23 cellular contexts compared by ENCODE assay signal in the genomic region with DNA sequence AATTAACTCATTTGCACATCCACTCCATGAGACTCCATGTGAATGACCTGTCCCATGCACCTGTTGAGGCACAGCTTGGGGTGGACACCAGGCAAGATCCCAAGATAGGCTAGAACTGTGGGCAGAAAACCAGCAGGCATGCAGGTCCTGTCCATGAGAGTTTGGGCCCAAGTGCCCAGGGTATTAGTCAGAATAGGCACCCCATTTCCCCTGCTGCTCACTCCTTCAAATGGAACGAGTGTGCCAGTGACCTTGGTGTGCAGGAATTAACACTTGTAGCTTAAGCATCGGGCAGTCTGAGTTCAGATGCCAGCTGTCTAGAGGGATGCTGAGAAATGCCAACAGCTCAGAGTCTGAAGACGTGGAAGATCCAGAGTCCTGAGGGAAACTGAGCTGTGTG.
"Had no signal": no experiment of that assay in that cellular context is flagged by ENCODE, and none has a peak within 500 bp of the region (broad histone marks: within the 10 kb centered on the region; RNA-seq: fewer than 3 reads in every experiment).

No MANE protein-coding gene starts in this region.

- H3K27ac ChIP-seq: brain microvascular endothelial cell, coronary artery, dorsolateral prefrontal cortex, WERI-Rb-1 had no signal

- H3K27me3 ChIP-seq: dorsolateral prefrontal cortex, gastroesophageal sphincter had no signal

- DNase-seq: activated B cell treated with CpG ODN at 0.5 μM for 24 hours; activated CD4-positive, alpha-beta T cell treated with anti-CD3 and anti-CD28 coated beads for 48 hours; activated CD4-positive, alpha-beta T cell treated with anti-CD3 and anti-CD28 coated beads, Interleukin-2, amount 50 U/mL, for 1 hour; activated CD4-positive, alpha-beta T cell treated with anti-CD3 and anti-CD28 coated beads, Interleukin-2, amount 50 U/mL, for 48 hours; activated CD8-positive, alpha-beta memory T cell treated with anti-CD3 and anti-CD28 coated beads for 24 hours; activated CD8-positive, alpha-beta T cell treated with anti-CD3 and anti-CD28 coated beads for 36 hours; activated effector memory CD4-positive, alpha-beta T cell treated with Interleukin-2 at 50 U/mL for 16 hours; activated naive CD4-positive, alpha-beta T cell treated with anti-CD3 and anti-CD28 coated beads for 36 hours; activated naive CD8-positive, alpha-beta T cell treated with anti-CD3 and anti-CD28 coated beads, Interleukin-2, amount 10 ng/mL, durations not matched to agents 7 days and 5 days; activated T-cell treated with anti-CD3 and anti-CD28 coated beads, Interleukin-2, amount 50 U/mL, for 4 hours; anterior cingulate cortex; brain microvascular endothelial cell; dorsolateral prefrontal cortex; effector memory CD4-positive, alpha-beta T cell; endodermal cell; foreskin melanocyte; head of caudate nucleus; T-helper 1 cell; T-helper 17 cell; T1000; WERI-Rb-1 had no signal

- H3K9me3 ChIP-seq: gastroesophageal sphincter had no signal

- H3K36me3 ChIP-seq: brain microvascular endothelial cell, gastroesophageal sphincter, WERI-Rb-1 had no signal

- H3K4me3 ChIP-seq: coronary artery, dorsolateral prefrontal cortex, gastroesophageal sphincter had no signal
